ENCODE assay signal across 1 cellular context in the genomic region with DNA sequence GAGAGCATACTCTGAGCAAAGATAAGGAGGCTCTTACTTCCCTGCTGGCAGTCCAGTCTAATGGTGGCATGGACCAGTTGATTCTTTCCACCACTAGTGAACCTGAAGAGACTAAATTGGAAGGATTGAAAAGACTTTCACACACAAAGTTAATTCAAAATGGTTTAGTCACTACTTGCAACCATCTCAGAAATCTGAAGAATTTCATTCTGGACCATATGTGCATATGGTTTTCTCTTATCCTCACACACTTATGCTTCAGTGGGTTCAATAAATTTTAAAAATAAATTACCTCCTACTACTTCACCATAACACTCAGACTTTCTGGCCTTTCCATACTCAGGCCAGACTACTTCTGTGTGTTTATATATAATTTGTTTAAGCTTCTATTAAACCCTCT.
TF ChIP-seq lines count a peak whose summit lies in the region.

No MANE protein-coding gene starts in this region.

TF ChIP-seq in IMR-90, 13 proteins besides CTCF, POLR2A, EP300 and RAD21:
- TF ChIP-seq CEBPB (IDR thresholded peaks at IDR 0.05; ENCODE audit: low read depth, low read length) (no peak), MAFK (IDR thresholded peaks at IDR 0.05; ENCODE audit: low read depth, low read length) (no peak), RCOR1 (IDR thresholded peaks at IDR 0.05; ENCODE audit: insufficient replicate concordance, low read length) (no peak)
